In genomic region chr5:74686962-74687751, GRCh38 we compare ENCODE assay signal across 2 cellular contexts.
TF ChIP-seq lines count a peak whose summit lies in the region.

No MANE protein-coding gene starts in this region.

TF ChIP-seq in GM12878, 131 proteins besides CTCF, POLR2A, EP300 and RAD21:
- TF ChIP-seq SMAD5 (IDR thresholded peaks at IDR 0.05; ENCODE audit: low read depth) (no peak), SIX5 (IDR thresholded peaks at IDR 0.05; ENCODE audit: low read depth, low read length, severe bottlenecking) (no peak), HSF1 (IDR thresholded peaks at IDR 0.05; ENCODE audit: low read depth, low read length) (no peak), TCF7 (IDR thresholded peaks at IDR 0.05; ENCODE audit: borderline replicate concordance) (no peak), BRCA1 (IDR thresholded peaks at IDR 0.05; ENCODE audit: low read depth, low read length) (no peak), ZBTB4 (CRISPR knock-in tag; IDR thresholded peaks at IDR 0.05) (no peak), TARDBP (IDR thresholded peaks at IDR 0.05; ENCODE audit: borderline replicate concordance) (no peak)

TF ChIP-seq in HepG2, 621 proteins besides CTCF, POLR2A, EP300 and RAD21:
- TF ChIP-seq RARA (CRISPR knock-in tag; IDR thresholded peaks at IDR 0.05) (peak; percentile 32; the same call in 1 of the 2 replicates), CC2D1A (CRISPR knock-in tag; IDR thresholded peaks at IDR 0.05) (no peak), RXRB (CRISPR knock-in tag; IDR thresholded peaks at IDR 0.05; ENCODE audit: borderline replicate concordance) (peak; percentile 21; the same call in 1 of the 2 replicates), BCL6 (CRISPR knock-in tag; IDR thresholded peaks at IDR 0.05) (peak; percentile 80), PPARG (CRISPR knock-in tag; conservative IDR thresholded peaks at IDR 0.05) (peak; percentile 89)
